ENCODE assay signal across 1 cellular context in genomic region chr19:18109731-18110671, GRCh38.
TF ChIP-seq lines count a peak whose summit lies in the region.

No MANE protein-coding gene starts in this region.

TF ChIP-seq in HepG2, 621 proteins besides CTCF, POLR2A, EP300 and RAD21 (continued from another document):
- TF ChIP-seq PAWR (CRISPR knock-in tag; IDR thresholded peaks at IDR 0.05; ENCODE audit: borderline replicate concordance) (no peak), BRD4 (CRISPR knock-in tag; IDR thresholded peaks at IDR 0.05) (no peak), ZNF574 (CRISPR knock-in tag; IDR thresholded peaks at IDR 0.05) (0 out of 2 replicates have a peak, but pooled peaks have one; percentile 27), MBD4 (IDR thresholded peaks at IDR 0.05; ENCODE audit: borderline replicate concordance, low read length) (no peak), ZNF609 (CRISPR knock-in tag; IDR thresholded peaks at IDR 0.05; ENCODE audit: borderline replicate concordance) (0 out of 2 replicates have a peak, but pooled peaks have one; percentile 6), CBFB (CRISPR knock-in tag; IDR thresholded peaks at IDR 0.05) (no peak), ZNF792 (CRISPR knock-in tag; IDR thresholded peaks at IDR 0.05) (0 out of 2 replicates have a peak, but pooled peaks have one; percentile 10)
